In genomic region chr3:66038726-66039589, GRCh38 we compare ENCODE assay signal across 8 cellular contexts. TPM values are rescaled to one million over a fixed set of nuclear protein-coding genes. Genes with fewer than 3 reads are reported as not detected.
DNase-seq lines count a peak whose midpoint lies in the region; ATAC-seq and TF ChIP-seq lines count a peak whose summit lies in the region.

Gene MAGI1, minus strand, starts transcription at chr3:66038918. Its CDS starts 610 bp downstream, at chr3:66038308.

- H3K4me1 Mint-ChIP-seq in GM23338, result peaks cover 43% of the 10 kb centered on the region

- in situ Hi-C loops in brain microvascular endothelial cell (cut with HindIII; ENCODE audit: low pct_ligation_motif_present, low sequenced_read_pairs), result no loop called here

- H3K79me2 ChIP-seq in GM23338 (replicated peaks; ENCODE audit: insufficient read depth), result peaks cover 38% of the 10 kb centered on the region

- H3K36me3 Mint-ChIP-seq in GM23338 (ENCODE audit: low read depth), result peaks cover 8% of the 10 kb centered on the region; the same call in 1 of the 3 replicates

- peak within 1 kb of the TSS; percentile 96 for H3K4me3 Mint-ChIP-seq in GM23338

- H3K27me3 ChIP-seq in GM23338 (ENCODE audit: insufficient read depth), result no peaks in the 10 kb centered on the region
- H3K27me3 ChIP-seq in Peyer's patch, result no peaks in the 10 kb centered on the region
- H3K27me3 ChIP-seq in brain microvascular endothelial cell (replicated peaks), result no peaks in the 10 kb centered on the region

- peak; percentile 67 for ATAC-seq in GM23338

- no peaks in the 10 kb centered on the region for H4K20me1 ChIP-seq in GM23338 (replicated peaks; ENCODE audit: insufficient read depth)

- H2AFZ ChIP-seq in GM23338, result peak within 1 kb of the TSS; percentile 91

- no peak for TF ChIP-seq CTCF in GM23338 (conservative IDR thresholded peaks at IDR 0.05; ENCODE audit: low read depth in 2 of 2)
- TF ChIP-seq CTCF in Peyer's patch (IDR thresholded peaks at IDR 0.05), result peak in 1 of 6 experiments; percentile 17
- TF ChIP-seq CTCF in brain microvascular endothelial cell (IDR thresholded peaks at IDR 0.05; ENCODE audit: low read depth, low read length, missing control alignments), result no peak

- DNase-seq in GDM1 (lab: John Stamatoyannopoulos, UW) (peak; percentile 59), GM23338 (ENCODE audit: low spot score) (peak; percentile 97), Peyer's patch (peak; percentile 17 to 91 (median 90)), brain microvascular endothelial cell (peak; percentile 92), iPS DF 19.7 (ENCODE audit: low read depth, low spot score) (peak; percentile 89), renal cortical epithelial cell (ENCODE audit: low read depth) (peak; percentile 89)
- DNase-seq in Jurkat, Clone E6-1 (ENCODE audit: low read depth, low spot score), result peak; percentile 82
- no peak for DNase-seq in stimulated activated naive CD4-positive, alpha-beta T cell (lab: John Stamatoyannopoulos, UW)

- H3K4me3 ChIP-seq in GM23338 (peak within 1 kb of the TSS; percentile 94), Peyer's patch (peak within 1 kb of the TSS; percentile 41 to 87 (median 62)), brain microvascular endothelial cell (ENCODE audit: low read depth, low read length) (peak within 1 kb of the TSS; percentile 87)
- H3K4me3 ChIP-seq in Jurkat, Clone E6-1 (ENCODE audit: low read length), result peak within 1 kb of the TSS; percentile 84

- H3K36me3 ChIP-seq in GM23338 (ENCODE audit: insufficient read depth) (no peaks in the 10 kb centered on the region), Peyer's patch (no peaks in the 10 kb centered on the region), brain microvascular endothelial cell (replicated peaks) (no peaks in the 10 kb centered on the region)

- H3K4me2 ChIP-seq in GM23338, result peak within 1 kb of the TSS; percentile 89

- H3K9me3 ChIP-seq in Peyer's patch, result no peaks in the 10 kb centered on the region

- no peaks in the 10 kb centered on the region; the same call in 2 of the 3 replicates for H3K9me3 Mint-ChIP-seq in GM23338

- peak within 1 kb of the TSS; percentile 94 for H3K27ac Mint-ChIP-seq in GM23338

- no peaks in the 10 kb centered on the region for H3K9me2 ChIP-seq in GM23338 (ENCODE audit: insufficient read depth)

- TF ChIP-seq POLR2A in Peyer's patch (IDR thresholded peaks at IDR 0.05), result peak; percentile 58 to 77

- H3K27ac ChIP-seq in GM23338 (ENCODE audit: low read depth) (peak within 1 kb of the TSS; percentile 96), Peyer's patch (peak within 1 kb of the TSS; percentile 67 to 91 (median 83)), brain microvascular endothelial cell (peak within 1 kb of the TSS; percentile 80)

- peaks cover 19% of the 10 kb centered on the region for H3K27me3 Mint-ChIP-seq in GM23338 (ENCODE audit: insufficient read depth, low read depth, poor library complexity)

- no peaks in the 10 kb centered on the region for H3F3A ChIP-seq in GM23338 (replicated peaks; ENCODE audit: low read depth)

- H3K4me1 ChIP-seq in GM23338 (ENCODE audit: insufficient read depth) (peaks cover 15% of the 10 kb centered on the region), Peyer's patch (no peaks in the 10 kb centered on the region)

TF ChIP-seq in GM23338, 12 proteins besides CTCF, POLR2A, EP300 and RAD21:
- TF ChIP-seq POLR2AphosphoS5 (IDR thresholded peaks at IDR 0.05; ENCODE audit: low read depth), result peak; percentile 50
- TF ChIP-seq EZH2phosphoT487 (IDR thresholded peaks at IDR 0.05; ENCODE audit: unreplicated experiment), result no peak
- TF ChIP-seq STAT1 (IDR thresholded peaks at IDR 0.05; ENCODE audit: unreplicated experiment), result no peak
- peak; percentile 19 for TF ChIP-seq CREB1 (CRISPR knock-in tag; IDR thresholded peaks at IDR 0.05; ENCODE audit: low read depth)

RNA-seq across cellular contexts. Expression of gene MAGI1, which starts in this region (rescaled TPM):
- total RNA-seq in GM23338 (2014; rRNA removed; shearing (Covaris generic)), result 63.8 and 71.2 TPM in 2 replicates
- polyA plus RNA-seq in GM23338 (2016; fragmentation: Nextera tagmentation; extraction: Ambion mirVana), result 23.8 and 27.4 TPM in 2 replicates
- polyA plus RNA-seq in Jurkat, Clone E6-1 (2012; ENCODE audit: insufficient read depth, insufficient read length), result 6.9 TPM
- total RNA-seq in Peyer's patch (10 to 100 TPM; 49.5 to 72.1 (median 67.6) TPM), renal cortical epithelial cell (4.9 and 30.5 TPM in 2 replicates)

Comparison
In these comparisons a context has a peak if more than half of its experiments do, and no peak if none do; other contexts are left out.
1. DNase-seq: peak in GDM1 (single experiment), GM23338 (single experiment), Jurkat, Clone E6-1 (single experiment), Peyer's patch (3 of 3), brain microvascular endothelial cell (single experiment), iPS DF 19.7 (single experiment) and renal cortical epithelial cell (single experiment); none in stimulated activated naive CD4-positive, alpha-beta T cell (0 of 6).
2. Peak in every context shown above with its lines, with median percentiles within 50 percentile points of each other: H3K27ac ChIP-seq and H3K4me3 ChIP-seq.